8 cellular contexts compared by ENCODE assay signal in genomic region chr3:105366302-105367062, GRCh38. TPM values are rescaled to one million over a fixed set of nuclear protein-coding genes. Genes with fewer than 3 reads are reported as not detected.
DNase-seq lines count a peak whose midpoint lies in the region; ATAC-seq lines count a peak whose summit lies in the region.

Gene ALCAM (plus strand): TSS chr3:105366909.

- H3K27me3 Mint-ChIP-seq in activated CD4-positive, alpha-beta T cell treated with anti-CD3 and anti-CD28 coated beads, Interleukin-2, amount 10 ng/mL, durations not matched to agents 24 days and 14 days = peaks cover 25% of the 10 kb centered on the region
- no peaks in the 10 kb centered on the region for H3K27me3 Mint-ChIP-seq in dendritic cell treated with granulocyte-macrophage colony-stimulating factor and Interleukin-4, amounts not matched to agents 40 ng/mL and 50 ng/mL, for 4 days

- H3K4me3 Mint-ChIP-seq in activated CD4-positive, alpha-beta T cell treated with anti-CD3 and anti-CD28 coated beads, Interleukin-2, amount 10 ng/mL, durations not matched to agents 24 days and 14 days = peak within 1 kb of the TSS; percentile 94
- H3K4me3 Mint-ChIP-seq in dendritic cell treated with granulocyte-macrophage colony-stimulating factor and Interleukin-4, amounts not matched to agents 40 ng/mL and 50 ng/mL, for 4 days = peak within 1 kb of the TSS; percentile 87

- peak within 1 kb of the TSS; percentile 99 for H3K27ac Mint-ChIP-seq in activated CD4-positive, alpha-beta T cell treated with anti-CD3 and anti-CD28 coated beads, Interleukin-2, amount 10 ng/mL, durations not matched to agents 24 days and 14 days
- peak within 1 kb of the TSS; percentile 99 for H3K27ac Mint-ChIP-seq in dendritic cell treated with granulocyte-macrophage colony-stimulating factor and Interleukin-4, amounts not matched to agents 40 ng/mL and 50 ng/mL, for 4 days

- peak; percentile 54 for ATAC-seq in HG03457 (IDR thresholded peaks at IDR 0.05; ENCODE audit: unreplicated experiment)
- ATAC-seq in left lobe of liver = peak; percentile 81

- peaks cover 3% of the 10 kb centered on the region for H3K36me3 Mint-ChIP-seq in activated CD4-positive, alpha-beta T cell treated with anti-CD3 and anti-CD28 coated beads, Interleukin-2, amount 10 ng/mL, durations not matched to agents 24 days and 14 days (ENCODE audit: low read depth)
- peaks cover 30% of the 10 kb centered on the region for H3K36me3 Mint-ChIP-seq in dendritic cell treated with granulocyte-macrophage colony-stimulating factor and Interleukin-4, amounts not matched to agents 40 ng/mL and 50 ng/mL, for 4 days (ENCODE audit: low read depth)

- intact Hi-C loops in activated CD4-positive, alpha-beta T cell treated with anti-CD3 and anti-CD28 coated beads, Interleukin-2, amount 10 ng/mL, durations not matched to agents 24 days and 14 days (cut with micrococcal nuclease) = loop anchor here (2.0 to 10.0 kb wide), 8 partner anchors 162 to 1701 kb away; no protein-coding TSS in a partner anchor
- intact Hi-C loops in dendritic cell treated with granulocyte-macrophage colony-stimulating factor and Interleukin-4, amounts not matched to agents 40 ng/mL and 50 ng/mL, for 4 days (cut with micrococcal nuclease) = loop anchor here (5.0 to 10.0 kb wide), 3 partner anchors 224 to 772 kb away; no protein-coding TSS in a partner anchor

- no peaks in the 10 kb centered on the region for H3K9me3 Mint-ChIP-seq in activated CD4-positive, alpha-beta T cell treated with anti-CD3 and anti-CD28 coated beads, Interleukin-2, amount 10 ng/mL, durations not matched to agents 24 days and 14 days
- H3K9me3 Mint-ChIP-seq in dendritic cell treated with granulocyte-macrophage colony-stimulating factor and Interleukin-4, amounts not matched to agents 40 ng/mL and 50 ng/mL, for 4 days = no peaks in the 10 kb centered on the region

- DNase-seq in C1 segment of cervical spinal cord (lab: John Stamatoyannopoulos, UW) (peak; percentile 62 to 99 (median 95)), GM19240 (ENCODE audit: insufficient read length, low spot score) (peak; percentile 20), NCI-H524 treated with DMSO at 0.1 percent for 48 hours (lab: John Stamatoyannopoulos, UW) (peak; percentile 96), left lobe of liver (ENCODE audit: low spot score) (peak; percentile 98)
- DNase-seq in activated CD4-positive, alpha-beta T cell treated with anti-CD3 and anti-CD28 coated beads, Interleukin-2, amount 10 ng/mL, durations not matched to agents 24 days and 14 days = peak; percentile 95
- DNase-seq in stimulated activated CD4-positive, alpha-beta T cell treated with anti-CD3 and anti-CD28 coated beads, Interleukin-2, amount 100 ng/mL, for 4 hours (ENCODE audit: low read depth) = peak; percentile 72

- H3K4me1 Mint-ChIP-seq in activated CD4-positive, alpha-beta T cell treated with anti-CD3 and anti-CD28 coated beads, Interleukin-2, amount 10 ng/mL, durations not matched to agents 24 days and 14 days = peaks cover 45% of the 10 kb centered on the region
- H3K4me1 Mint-ChIP-seq in dendritic cell treated with granulocyte-macrophage colony-stimulating factor and Interleukin-4, amounts not matched to agents 40 ng/mL and 50 ng/mL, for 4 days (ENCODE audit: low read depth) = peaks cover 48% of the 10 kb centered on the region

RNA-seq across cellular contexts. Expression of gene ALCAM, which starts in this region (rescaled TPM):
- total RNA-seq in activated CD4-positive, alpha-beta T cell treated with anti-CD3 and anti-CD28 coated beads, Interleukin-2, amount 10 ng/mL, durations not matched to agents 24 days and 14 days = 26.3 and 26.5 TPM in 2 replicates
- 25.0 TPM for total RNA-seq in left lobe of liver

Comparison
In these comparisons a context has a peak if more than half of its experiments do, and no peak if none do; other contexts are left out.
1. Peak in every context shown above with its lines: DNase-seq and ATAC-seq.
2. DNase-seq: peak in every context shown above with its lines; median percentile 98 in left lobe of liver; 96 in NCI-H524 treated with DMSO at 0.1 percent for 48 hours; 95 in C1 segment of cervical spinal cord; 95 in activated CD4-positive, alpha-beta T cell treated with anti-CD3 and anti-CD28 coated beads, Interleukin-2, amount 10 ng/mL, durations not matched to agents 24 days and 14 days; 72 in stimulated activated CD4-positive, alpha-beta T cell treated with anti-CD3 and anti-CD28 coated beads, Interleukin-2, amount 100 ng/mL, for 4 hours; 20 in GM19240.